ENCODE assay signal across 1 cellular context in genomic region chr11:44623716-44624491, GRCh38.
TF ChIP-seq lines count a peak whose summit lies in the region.

No MANE protein-coding gene starts in this region.

TF ChIP-seq in H1, 55 proteins besides CTCF, POLR2A, EP300 and RAD21:
- TF ChIP-seq, protein P1, sequence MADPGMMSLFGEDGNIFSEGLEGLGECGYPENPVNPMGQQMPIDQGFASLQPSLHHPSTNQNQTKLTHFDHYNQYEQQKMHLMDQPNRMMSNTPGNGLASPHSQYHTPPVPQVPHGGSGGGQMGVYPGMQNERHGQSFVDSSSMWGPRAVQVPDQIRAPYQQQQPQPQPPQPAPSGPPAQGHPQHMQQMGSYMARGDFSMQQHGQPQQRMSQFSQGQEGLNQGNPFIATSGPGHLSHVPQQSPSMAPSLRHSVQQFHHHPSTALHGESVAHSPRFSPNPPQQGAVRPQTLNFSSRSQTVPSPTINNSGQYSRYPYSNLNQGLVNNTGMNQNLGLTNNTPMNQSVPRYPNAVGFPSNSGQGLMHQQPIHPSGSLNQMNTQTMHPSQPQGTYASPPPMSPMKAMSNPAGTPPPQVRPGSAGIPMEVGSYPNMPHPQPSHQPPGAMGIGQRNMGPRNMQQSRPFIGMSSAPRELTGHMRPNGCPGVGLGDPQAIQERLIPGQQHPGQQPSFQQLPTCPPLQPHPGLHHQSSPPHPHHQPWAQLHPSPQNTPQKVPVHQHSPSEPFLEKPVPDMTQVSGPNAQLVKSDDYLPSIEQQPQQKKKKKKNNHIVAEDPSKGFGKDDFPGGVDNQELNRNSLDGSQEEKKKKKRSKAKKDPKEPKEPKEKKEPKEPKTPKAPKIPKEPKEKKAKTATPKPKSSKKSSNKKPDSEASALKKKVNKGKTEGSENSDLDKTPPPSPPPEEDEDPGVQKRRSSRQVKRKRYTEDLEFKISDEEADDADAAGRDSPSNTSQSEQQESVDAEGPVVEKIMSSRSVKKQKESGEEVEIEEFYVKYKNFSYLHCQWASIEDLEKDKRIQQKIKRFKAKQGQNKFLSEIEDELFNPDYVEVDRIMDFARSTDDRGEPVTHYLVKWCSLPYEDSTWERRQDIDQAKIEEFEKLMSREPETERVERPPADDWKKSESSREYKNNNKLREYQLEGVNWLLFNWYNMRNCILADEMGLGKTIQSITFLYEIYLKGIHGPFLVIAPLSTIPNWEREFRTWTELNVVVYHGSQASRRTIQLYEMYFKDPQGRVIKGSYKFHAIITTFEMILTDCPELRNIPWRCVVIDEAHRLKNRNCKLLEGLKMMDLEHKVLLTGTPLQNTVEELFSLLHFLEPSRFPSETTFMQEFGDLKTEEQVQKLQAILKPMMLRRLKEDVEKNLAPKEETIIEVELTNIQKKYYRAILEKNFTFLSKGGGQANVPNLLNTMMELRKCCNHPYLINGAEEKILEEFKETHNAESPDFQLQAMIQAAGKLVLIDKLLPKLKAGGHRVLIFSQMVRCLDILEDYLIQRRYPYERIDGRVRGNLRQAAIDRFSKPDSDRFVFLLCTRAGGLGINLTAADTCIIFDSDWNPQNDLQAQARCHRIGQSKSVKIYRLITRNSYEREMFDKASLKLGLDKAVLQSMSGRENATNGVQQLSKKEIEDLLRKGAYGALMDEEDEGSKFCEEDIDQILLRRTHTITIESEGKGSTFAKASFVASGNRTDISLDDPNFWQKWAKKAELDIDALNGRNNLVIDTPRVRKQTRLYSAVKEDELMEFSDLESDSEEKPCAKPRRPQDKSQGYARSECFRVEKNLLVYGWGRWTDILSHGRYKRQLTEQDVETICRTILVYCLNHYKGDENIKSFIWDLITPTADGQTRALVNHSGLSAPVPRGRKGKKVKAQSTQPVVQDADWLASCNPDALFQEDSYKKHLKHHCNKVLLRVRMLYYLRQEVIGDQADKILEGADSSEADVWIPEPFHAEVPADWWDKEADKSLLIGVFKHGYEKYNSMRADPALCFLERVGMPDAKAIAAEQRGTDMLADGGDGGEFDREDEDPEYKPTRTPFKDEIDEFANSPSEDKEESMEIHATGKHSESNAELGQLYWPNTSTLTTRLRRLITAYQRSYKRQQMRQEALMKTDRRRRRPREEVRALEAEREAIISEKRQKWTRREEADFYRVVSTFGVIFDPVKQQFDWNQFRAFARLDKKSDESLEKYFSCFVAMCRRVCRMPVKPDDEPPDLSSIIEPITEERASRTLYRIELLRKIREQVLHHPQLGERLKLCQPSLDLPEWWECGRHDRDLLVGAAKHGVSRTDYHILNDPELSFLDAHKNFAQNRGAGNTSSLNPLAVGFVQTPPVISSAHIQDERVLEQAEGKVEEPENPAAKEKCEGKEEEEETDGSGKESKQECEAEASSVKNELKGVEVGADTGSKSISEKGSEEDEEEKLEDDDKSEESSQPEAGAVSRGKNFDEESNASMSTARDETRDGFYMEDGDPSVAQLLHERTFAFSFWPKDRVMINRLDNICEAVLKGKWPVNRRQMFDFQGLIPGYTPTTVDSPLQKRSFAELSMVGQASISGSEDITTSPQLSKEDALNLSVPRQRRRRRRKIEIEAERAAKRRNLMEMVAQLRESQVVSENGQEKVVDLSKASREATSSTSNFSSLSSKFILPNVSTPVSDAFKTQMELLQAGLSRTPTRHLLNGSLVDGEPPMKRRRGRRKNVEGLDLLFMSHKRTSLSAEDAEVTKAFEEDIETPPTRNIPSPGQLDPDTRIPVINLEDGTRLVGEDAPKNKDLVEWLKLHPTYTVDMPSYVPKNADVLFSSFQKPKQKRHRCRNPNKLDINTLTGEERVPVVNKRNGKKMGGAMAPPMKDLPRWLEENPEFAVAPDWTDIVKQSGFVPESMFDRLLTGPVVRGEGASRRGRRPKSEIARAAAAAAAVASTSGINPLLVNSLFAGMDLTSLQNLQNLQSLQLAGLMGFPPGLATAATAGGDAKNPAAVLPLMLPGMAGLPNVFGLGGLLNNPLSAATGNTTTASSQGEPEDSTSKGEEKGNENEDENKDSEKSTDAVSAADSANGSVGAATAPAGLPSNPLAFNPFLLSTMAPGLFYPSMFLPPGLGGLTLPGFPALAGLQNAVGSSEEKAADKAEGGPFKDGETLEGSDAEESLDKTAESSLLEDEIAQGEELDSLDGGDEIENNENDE (IDR thresholded peaks at IDR 0.05; ENCODE audit: insufficient replicate concordance, low read length), result no peak
- TF ChIP-seq ATF2 (IDR thresholded peaks at IDR 0.05; ENCODE audit: low read length) (no peak), GTF2F1 (IDR thresholded peaks at IDR 0.05; ENCODE audit: borderline replicate concordance, low read depth, low read length) (no peak), RNF2 (IDR thresholded peaks at IDR 0.05; ENCODE audit: borderline replicate concordance, low read depth, low read length, missing control alignments, poor library complexity, severe bottlenecking) (no peak), POU5F1 (IDR thresholded peaks at IDR 0.05; ENCODE audit: low read depth, low read length) (no peak), HDAC6 (IDR thresholded peaks at IDR 0.05; ENCODE audit: low read depth, low read length) (no peak), ASH2L (IDR thresholded peaks at IDR 0.05; ENCODE audit: low read length) (no peak), RBBP5 (IDR thresholded peaks at IDR 0.05; ENCODE audit: borderline replicate concordance, low read depth, low read length) (no peak), CREB1 (IDR thresholded peaks at IDR 0.05) (no peak), SUZ12 (IDR thresholded peaks at IDR 0.05; ENCODE audit: low read length) (no peak), EZH2 (IDR thresholded peaks at IDR 0.05; ENCODE audit: low read depth, low read length, severe bottlenecking) (no peak), ATF3 (IDR thresholded peaks at IDR 0.05; ENCODE audit: insufficient read depth, low read depth, low read length) (no peak), CBX5 (IDR thresholded peaks at IDR 0.05; ENCODE audit: low read depth, low read length) (no peak), NANOG (IDR thresholded peaks at IDR 0.05; ENCODE audit: insufficient read depth, low read depth, low read length, poor library complexity, severe bottlenecking) (no peak), CEBPB (IDR thresholded peaks at IDR 0.05; ENCODE audit: low read depth, low read length) (no peak), CTBP2 (IDR thresholded peaks at IDR 0.05; ENCODE audit: borderline replicate concordance, insufficient read depth, insufficient read length, low read length) (no peak), TCF12 (IDR thresholded peaks at IDR 0.05; ENCODE audit: low read depth, low read length) (no peak), YY1 (IDR thresholded peaks at IDR 0.05; ENCODE audit: low read depth, low read length) (no peak), NRF1 (IDR thresholded peaks at IDR 0.05; ENCODE audit: low read depth, low read length) (no peak), HDAC2 (IDR thresholded peaks at IDR 0.05; ENCODE audit: borderline replicate concordance in 1 of 2, low read depth in 2 of 2, low read length in 2 of 2) (no peak)
